ENCODE assay signal across 15 cellular contexts in the genomic region with DNA sequence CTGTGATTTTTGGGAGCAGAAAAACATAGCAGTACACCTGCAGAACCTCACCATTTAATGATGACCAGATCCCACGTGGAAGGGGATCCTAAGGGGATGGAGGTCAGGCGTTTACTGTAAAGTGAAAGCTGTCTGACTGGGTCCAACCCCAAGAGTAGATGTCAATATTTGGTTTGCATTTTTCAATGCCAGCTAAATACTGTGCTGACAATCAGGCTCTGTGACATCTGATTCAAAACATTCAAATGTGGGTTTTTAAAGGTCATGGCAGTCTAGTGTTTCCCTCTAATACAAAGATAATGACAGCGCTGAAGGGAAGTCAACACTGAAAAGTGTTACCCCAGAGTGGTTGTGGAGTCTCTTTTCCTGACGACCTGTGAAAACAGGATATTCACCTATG.
DNase-seq lines count a peak whose midpoint lies in the region; ATAC-seq and TF ChIP-seq lines count a peak whose summit lies in the region.
"Had no signal": no experiment of that assay in that cellular context is flagged by ENCODE, and none has a peak within 500 bp of the region (broad histone marks: within the 10 kb centered on the region; RNA-seq: fewer than 3 reads in every experiment).

No MANE protein-coding gene starts in this region.

- no peaks in the 10 kb centered on the region for H3K9me3 Mint-ChIP-seq in nephron progenitor cell
- no peaks in the 10 kb centered on the region for H3K9me3 Mint-ChIP-seq in activated naive CD4-positive, alpha-beta T cell treated with anti-CD3 and anti-CD28 coated beads for 36 hours
- H3K9me3 Mint-ChIP-seq: CD8-positive, alpha-beta T cell had no signal

- H3K4me3 Mint-ChIP-seq in nephron progenitor cell, result no peak overlapping the region
- H3K4me3 Mint-ChIP-seq in activated naive CD4-positive, alpha-beta T cell treated with anti-CD3 and anti-CD28 coated beads for 36 hours, result no peak overlapping the region
- H3K4me3 Mint-ChIP-seq: CD8-positive, alpha-beta T cell had no signal

- no peaks in the 10 kb centered on the region for H3K36me3 Mint-ChIP-seq in nephron progenitor cell (ENCODE audit: low read depth)
- no peaks in the 10 kb centered on the region for H3K36me3 Mint-ChIP-seq in activated naive CD4-positive, alpha-beta T cell treated with anti-CD3 and anti-CD28 coated beads for 36 hours (ENCODE audit: low read depth)
- H3K36me3 Mint-ChIP-seq: CD8-positive, alpha-beta T cell had no signal

- DNase-seq in DMS153 (lab: John Stamatoyannopoulos, UW) (peak; percentile 96), NCI-H2029 (lab: John Stamatoyannopoulos, UW) (peak; percentile 80), nephron progenitor cell (no peak)
- DNase-seq in stimulated activated CD4-positive, alpha-beta T cell treated with anti-CD3 and anti-CD28 coated beads, Interleukin-2, amount 100 ng/mL, for 24 hours, result no peak
- DNase-seq in activated naive CD4-positive, alpha-beta T cell treated with anti-CD3 and anti-CD28 coated beads for 36 hours, result no peak
- DNase-seq: activated CD4-positive, alpha-beta T cell treated with anti-CD3 and anti-CD28 coated beads for 48 hours; activated CD8-positive, alpha-beta memory T cell treated with anti-CD3 and anti-CD28 coated beads, Interleukin-2, amount 50 U/mL, for 4 hours; activated effector memory CD4-positive, alpha-beta T cell treated with Interleukin-2 at 50 U/mL for 16 hours; CD8-positive, alpha-beta T cell; NCI-H226 had no signal

- no peak for TF ChIP-seq CTCF in VCaP (conservative IDR thresholded peaks at IDR 0.05)
- TF ChIP-seq CTCF in nephron progenitor cell (IDR thresholded peaks at IDR 0.05), result no peak

- no peak for ATAC-seq in GM19023 (IDR thresholded peaks at IDR 0.05; ENCODE audit: unreplicated experiment)
- ATAC-seq in HG03354 (IDR thresholded peaks at IDR 0.05; ENCODE audit: poor library complexity, severe bottlenecking, unreplicated experiment), result no peak
- ATAC-seq: CD8-positive, alpha-beta T cell; K562 had no signal

- intact Hi-C loops in activated naive CD4-positive, alpha-beta T cell treated with anti-CD3 and anti-CD28 coated beads for 36 hours (cut with micrococcal nuclease), result no loop called here

- CTCF ChIA-PET in activated naive CD4-positive, alpha-beta T cell treated with anti-CD3 and anti-CD28 coated beads for 36 hours (lab: Charles Lee), result no interaction called here

- peak overlapping the region; percentile 91 for H3K27ac ChIP-seq in VCaP
- H3K27ac ChIP-seq: testis had no signal

- H3K27ac Mint-ChIP-seq in nephron progenitor cell, result peak overlapping the region; percentile 69
- no peak overlapping the region for H3K27ac Mint-ChIP-seq in activated naive CD4-positive, alpha-beta T cell treated with anti-CD3 and anti-CD28 coated beads for 36 hours
- H3K27ac Mint-ChIP-seq: CD8-positive, alpha-beta T cell had no signal

- H3K27me3 Mint-ChIP-seq in nephron progenitor cell (ENCODE audit: low read depth, poor library complexity), result peaks cover 3% of the 10 kb centered on the region
- peaks cover 2% of the 10 kb centered on the region for H3K27me3 Mint-ChIP-seq in activated naive CD4-positive, alpha-beta T cell treated with anti-CD3 and anti-CD28 coated beads for 36 hours (ENCODE audit: low read depth)

- H3K4me1 Mint-ChIP-seq in nephron progenitor cell, result peaks cover 32% of the 10 kb centered on the region
- no peaks in the 10 kb centered on the region for H3K4me1 Mint-ChIP-seq in activated naive CD4-positive, alpha-beta T cell treated with anti-CD3 and anti-CD28 coated beads for 36 hours (ENCODE audit: low read depth)

Comparison
In these comparisons a context has a peak if more than half of its experiments do, and no peak if none do; other contexts are left out.
1. DNase-seq: peak in DMS153 (single experiment) and NCI-H2029 (single experiment); none in nephron progenitor cell (single experiment), stimulated activated CD4-positive, alpha-beta T cell treated with anti-CD3 and anti-CD28 coated beads, Interleukin-2, amount 100 ng/mL, for 24 hours (0 of 2) and activated naive CD4-positive, alpha-beta T cell treated with anti-CD3 and anti-CD28 coated beads for 36 hours (single experiment).